12 cellular contexts compared by ENCODE assay signal in the genomic region with DNA sequence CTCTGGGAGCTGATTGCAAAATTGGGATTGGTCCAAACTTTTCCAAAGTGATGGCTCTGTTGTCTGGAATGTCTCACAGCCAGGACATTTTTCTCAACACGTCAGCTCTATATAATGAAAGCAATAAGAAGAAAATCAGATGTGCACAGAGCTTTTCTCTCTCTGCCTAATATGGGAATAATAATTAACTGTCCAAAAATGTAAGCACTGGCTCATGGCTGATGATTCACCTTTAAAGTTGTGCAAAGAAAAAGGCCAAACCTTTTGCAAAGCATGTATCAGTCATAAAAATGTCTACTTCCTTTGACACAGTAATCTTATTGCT. TPM values are rescaled to one million over a fixed set of nuclear protein-coding genes. Genes with fewer than 3 reads are reported as not detected.
DNase-seq lines count a peak whose midpoint lies in the region; ATAC-seq, FAIRE-seq and TF ChIP-seq lines count a peak whose summit lies in the region.
"Had no signal": no experiment of that assay in that cellular context is flagged by ENCODE, and none has a peak within 500 bp of the region (broad histone marks: within the 10 kb centered on the region; RNA-seq: fewer than 3 reads in every experiment).

No MANE protein-coding gene starts in this region.

- POLR2A ChIA-PET in AG04449 (lab: Yijun Ruan, JAX): interaction anchor here (0.5 to 1.5 kb wide), 8 partner anchors 10 to 104 kb away, joined by 3 to 17 read pairs (median 3); no protein-coding TSS in a partner anchor
- POLR2A ChIA-PET in HepG2 (lab: Yijun Ruan, JAX): no interaction called here

- H3K4me3 ChIP-seq in AG04449 (ENCODE audit: low read depth, low read length) (no peak overlapping the region), astrocyte of the spinal cord (ENCODE audit: low read depth, low read length) (no peak overlapping the region), HepG2 (replicated peaks in 1 of 3; ENCODE audit: insufficient read depth in 1 of 3, low read depth in 2 of 3, low read length in 3 of 3) (no peak overlapping the region)
- H3K4me3 ChIP-seq: BLaER1, colonic mucosa had no signal

- H3K4me1 ChIP-seq in HepG2 (ENCODE audit: insufficient read depth, low read length): peaks cover 85% of the 10 kb centered on the region
- H3K4me1 ChIP-seq: colonic mucosa had no signal

- H3K27me3 ChIP-seq in HepG2 (ENCODE audit: control insufficient read depth in 1 of 2, insufficient read depth in 2 of 2, low read length in 2 of 2): no peaks in the 10 kb centered on the region
- H3K27me3 ChIP-seq: BLaER1, colonic mucosa had no signal

- in situ Hi-C loops in astrocyte of the spinal cord (cut with HindIII; ENCODE audit: low sequenced_read_pairs) (no loop called here), HepG2 (cut with HindIII; ENCODE audit: extremely low pct_ligation_motif_present, low pct_unique_long_range_greater_than_20kb) (no loop called here)

- H3K9ac ChIP-seq in HepG2 (ENCODE audit: insufficient read depth, low read depth, low read length): no peak overlapping the region
- H3K9ac ChIP-seq: BLaER1 had no signal

- ATAC-seq in HepG2: no peak; the same call in 2 of the 3 replicates
- no peak for ATAC-seq in HG03571 (IDR thresholded peaks at IDR 0.05; ENCODE audit: unreplicated experiment)

- intact Hi-C loops in HepG2 (cut with micrococcal nuclease; ENCODE audit: unreplicated experiment): loop anchor here (10.0 kb wide), 1 partner anchor 65 kb away; no protein-coding TSS in a partner anchor

- TF ChIP-seq CTCF in AG04449 (IDR thresholded peaks at IDR 0.05; ENCODE audit: insufficient read depth, low read length, missing control alignments): no peak
- no peak for TF ChIP-seq CTCF in astrocyte of the spinal cord (IDR thresholded peaks at IDR 0.05; ENCODE audit: low read depth, low read length)
- TF ChIP-seq CTCF in HepG2 (CRISPR knock-in tag; IDR thresholded peaks at IDR 0.05): no peak

- no peak overlapping the region for H3K4me2 ChIP-seq in HepG2 (ENCODE audit: low read depth, low read length)
- H3K4me2 ChIP-seq: BLaER1 had no signal

- TF ChIP-seq RAD21 in HepG2 (CRISPR knock-in tag; IDR thresholded peaks at IDR 0.05): no peak

- no peaks in the 10 kb centered on the region; a peak in 1 of 5 replicates for H3K36me3 ChIP-seq in HepG2 (replicated peaks in 1 of 2; ENCODE audit: control insufficient read depth in 1 of 2, insufficient read depth in 2 of 2, low read length in 2 of 2)
- H3K36me3 ChIP-seq: BLaER1, colonic mucosa had no signal

- H3K9me3 ChIP-seq in HepG2 (ENCODE audit: low read length): no peaks in the 10 kb centered on the region
- H3K9me3 ChIP-seq: BLaER1, colonic mucosa had no signal

- 96% methylated on average over 1 of the region's 1 CpG for WGBS in HepG2 (ENCODE audit: low lambda C conversion rate)

- no peak for TF ChIP-seq POLR2A in HepG2 (IDR thresholded peaks at IDR 0.05; ENCODE audit: insufficient read depth in 1 of 2, low read depth in 2 of 2, low read length in 2 of 2)

- H3K27ac ChIP-seq in HepG2 (ENCODE audit: extremely low read length, insufficient read depth, low read length): no peak overlapping the region
- H3K27ac ChIP-seq: BLaER1, colonic mucosa had no signal

- DNase-seq in AG04449 (ENCODE audit: low read depth, low spot score): peak; percentile 97
- peak; percentile 92 for DNase-seq in HS-27A (ENCODE audit: low read depth)
- peak; percentile 88 for DNase-seq in astrocyte of the spinal cord (ENCODE audit: low read depth, low spot score)
- DNase-seq in HepG2 (ENCODE audit: low spot score): peak; percentile 36
- DNase-seq in stimulated activated CD4-positive, alpha-beta T cell treated with anti-CD3 and anti-CD28 coated beads, Interleukin-4, amount 100 ng/mL, for 1 hour: no peak
- DNase-seq in nucleus accumbens (lab: John Stamatoyannopoulos, UW): no peak
- no peak for DNase-seq in OCI-M2 (lab: John Stamatoyannopoulos, UW; ENCODE audit: unreplicated experiment)
- DNase-seq: activated T-cell treated with anti-CD3 and anti-CD28 coated beads, Interleukin-2, amount 50 U/mL, for 24 hours; colonic mucosa; occipital lobe had no signal

- TF ChIP-seq EP300 in HepG2 (IDR thresholded peaks at IDR 0.05; ENCODE audit: low read depth in 2 of 2, low read length in 2 of 2) (no peak), HepG2 (CRISPR knock-in tag; IDR thresholded peaks at IDR 0.05; ENCODE audit: borderline replicate concordance) (no peak)

- CTCF ChIA-PET in AG04449 (lab: Yijun Ruan, JAX): interaction anchor here (0.9 kb wide), 1 partner anchor 10 kb away, joined by 4 read pairs; no protein-coding TSS in a partner anchor
- CTCF ChIA-PET in HepG2 (lab: Yijun Ruan, JAX; ENCODE audit: low intra/inter-chr PET ratio, low total read pairs): no interaction called here

- no TSS peak for BruUV-seq in HepG2 (replicated peaks; lab: Mats Ljungman, UMichigan)

- H2AFZ ChIP-seq in HepG2 (ENCODE audit: low read length): no peak overlapping the region

- no peaks in the 10 kb centered on the region for H4K20me1 ChIP-seq in HepG2 (ENCODE audit: insufficient read depth, low read length)
- H4K20me1 ChIP-seq: BLaER1 had no signal

- FAIRE-seq in HepG2 (lab: Jason Lieb, UNC): no peak

- no peaks in the 10 kb centered on the region for H3K79me2 ChIP-seq in HepG2 (ENCODE audit: insufficient read depth, low read length)

TF ChIP-seq in HepG2, 621 proteins besides CTCF, POLR2A, EP300 and RAD21 (continues in another document):
- TF ChIP-seq FOSL2 (CRISPR knock-in tag; IDR thresholded peaks at IDR 0.05): peak; percentile 6; the same call in 1 of the 2 replicates
- TF ChIP-seq, protein P1, sequence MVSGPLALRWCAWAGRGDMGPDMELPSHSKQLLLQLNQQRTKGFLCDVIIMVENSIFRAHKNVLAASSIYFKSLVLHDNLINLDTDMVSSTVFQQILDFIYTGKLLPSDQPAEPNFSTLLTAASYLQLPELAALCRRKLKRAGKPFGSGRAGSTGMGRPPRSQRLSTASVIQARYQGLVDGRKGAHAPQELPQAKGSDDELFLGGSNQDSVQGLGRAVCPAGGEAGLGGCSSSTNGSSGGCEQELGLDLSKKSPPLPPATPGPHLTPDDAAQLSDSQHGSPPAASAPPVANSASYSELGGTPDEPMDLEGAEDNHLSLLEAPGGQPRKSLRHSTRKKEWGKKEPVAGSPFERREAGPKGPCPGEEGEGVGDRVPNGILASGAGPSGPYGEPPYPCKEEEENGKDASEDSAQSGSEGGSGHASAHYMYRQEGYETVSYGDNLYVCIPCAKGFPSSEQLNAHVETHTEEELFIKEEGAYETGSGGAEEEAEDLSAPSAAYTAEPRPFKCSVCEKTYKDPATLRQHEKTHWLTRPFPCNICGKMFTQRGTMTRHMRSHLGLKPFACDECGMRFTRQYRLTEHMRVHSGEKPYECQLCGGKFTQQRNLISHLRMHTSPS (CRISPR knock-in tag; IDR thresholded peaks at IDR 0.05; ENCODE audit: low read depth): no peak
- no peak for TF ChIP-seq ZNF180 (CRISPR knock-in tag; IDR thresholded peaks at IDR 0.05; ENCODE audit: borderline replicate concordance, low read depth)
- TF ChIP-seq ZNF501 (CRISPR knock-in tag; IDR thresholded peaks at IDR 0.05): no peak
- no peak for TF ChIP-seq ZNF44 (CRISPR knock-in tag; IDR thresholded peaks at IDR 0.05)
- TF ChIP-seq ZFX (CRISPR knock-in tag; IDR thresholded peaks at IDR 0.05; ENCODE audit: low read depth): no peak
- TF ChIP-seq POLR2AphosphoS2 (IDR thresholded peaks at IDR 0.05; ENCODE audit: low read depth, low read length): no peak
- 0 out of 2 replicates have a peak, but pooled peaks have one; percentile 16 for TF ChIP-seq SAP130 (CRISPR knock-in tag; IDR thresholded peaks at IDR 0.05; ENCODE audit: low read depth)
- TF ChIP-seq, protein P2, sequence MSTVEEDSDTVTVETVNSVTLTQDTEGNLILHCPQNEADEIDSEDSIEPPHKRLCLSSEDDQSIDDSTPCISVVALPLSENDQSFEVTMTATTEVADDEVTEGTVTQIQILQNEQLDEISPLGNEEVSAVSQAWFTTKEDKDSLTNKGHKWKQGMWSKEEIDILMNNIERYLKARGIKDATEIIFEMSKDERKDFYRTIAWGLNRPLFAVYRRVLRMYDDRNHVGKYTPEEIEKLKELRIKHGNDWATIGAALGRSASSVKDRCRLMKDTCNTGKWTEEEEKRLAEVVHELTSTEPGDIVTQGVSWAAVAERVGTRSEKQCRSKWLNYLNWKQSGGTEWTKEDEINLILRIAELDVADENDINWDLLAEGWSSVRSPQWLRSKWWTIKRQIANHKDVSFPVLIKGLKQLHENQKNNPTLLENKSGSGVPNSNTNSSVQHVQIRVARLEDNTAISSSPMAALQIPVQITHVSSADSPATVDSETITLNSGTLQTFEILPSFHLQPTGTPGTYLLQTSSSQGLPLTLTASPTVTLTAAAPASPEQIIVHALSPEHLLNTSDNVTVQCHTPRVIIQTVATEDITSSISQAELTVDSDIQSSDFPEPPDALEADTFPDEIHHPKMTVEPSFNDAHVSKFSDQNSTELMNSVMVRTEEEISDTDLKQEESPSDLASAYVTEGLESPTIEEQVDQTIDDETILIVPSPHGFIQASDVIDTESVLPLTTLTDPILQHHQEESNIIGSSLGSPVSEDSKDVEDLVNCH (CRISPR knock-in tag; IDR thresholded peaks at IDR 0.05): no peak
- no peak for TF ChIP-seq PHF8 (CRISPR knock-in tag; IDR thresholded peaks at IDR 0.05)
- no peak for TF ChIP-seq ZNF207 (IDR thresholded peaks at IDR 0.05; ENCODE audit: borderline replicate concordance)

RNA-seq across cellular contexts. Expression of a gene that starts 30.4 kb away (rescaled TPM):
- total RNA-seq in HepG2 (2016; rRNA removed; fragmentation: Illumina TruSeq; extraction: Trizol): 20.6 and 33.1 TPM in 2 replicates
- 0.91 and 0.97 TPM in 2 replicates for total RNA-seq in HepG2 (2016; cell fraction: cytosol; rRNA removed; fragmentation: Illumina TruSeq; extraction: Trizol; ENCODE audit: low read depth)
- total RNA-seq in HepG2 (2016; cell fraction: insoluble cytoplasmic fraction; rRNA removed; fragmentation: Illumina TruSeq; extraction: Trizol): 21.0 and 32.1 TPM in 2 replicates
- 5.9 and 6.6 TPM in 2 replicates for total RNA-seq in HepG2 (2016; cell fraction: membrane; rRNA removed; fragmentation: Illumina TruSeq; extraction: Trizol)
- total RNA-seq in HepG2 (2016; cell fraction: nucleus; rRNA removed; fragmentation: Illumina TruSeq; extraction: Trizol): 23.8 TPM in 2 replicates
- 7.5 and 7.7 TPM in 2 replicates for polyA plus RNA-seq in HepG2 (2011; rRNA removed)
- polyA plus RNA-seq in HepG2 (2011; cell fraction: cytosol; rRNA removed): 2.5 and 4.8 TPM in 2 replicates
- 6.1 and 7.7 TPM in 2 replicates for polyA plus RNA-seq in HepG2 (2011; cell fraction: nucleus; rRNA removed)
- polyA plus RNA-seq in HepG2 (2012): 11.4 and 12.2 TPM in 2 replicates
- 0.29 and 0.38 TPM in 2 replicates for polyA plus RNA-seq in HepG2 (2016; cell fraction: cytosol; fragmentation: Illumina TruSeq; extraction: Trizol; ENCODE audit: low read depth)
- 22.0 and 22.6 TPM in 2 replicates for polyA plus RNA-seq in HepG2 (2016; cell fraction: insoluble cytoplasmic fraction; fragmentation: Illumina TruSeq; extraction: Trizol; ENCODE audit: low read depth)
- polyA plus RNA-seq in HepG2 (2016; cell fraction: membrane; fragmentation: Illumina TruSeq; extraction: Trizol; ENCODE audit: low read depth): 1.8 and 2.1 TPM in 2 replicates
- 18.7 and 19.3 TPM in 2 replicates for polyA plus RNA-seq in HepG2 (2016; cell fraction: nucleus; fragmentation: Illumina TruSeq; extraction: Trizol; ENCODE audit: insufficient read depth, low read depth)
- polyA minus RNA-seq in HepG2 (2011; rRNA and poly(A)+ RNA removed; ENCODE audit: low replicate concordance): 15.7 and 16.3 TPM in 2 replicates
- 13.0 and 15.1 TPM in 2 replicates for polyA minus RNA-seq in HepG2 (2011; cell fraction: cytosol; rRNA and poly(A)+ RNA removed)
- polyA minus RNA-seq in HepG2 (2011; cell fraction: nucleus; rRNA and poly(A)+ RNA removed): 35.4 and 37.0 TPM in 2 replicates

Comparison
In these comparisons a context has a peak if more than half of its experiments do, and no peak if none do; other contexts are left out.
1. DNase-seq: peak in AG04449 (single experiment), HS-27A (single experiment), astrocyte of the spinal cord (single experiment) and HepG2 (single experiment); none in stimulated activated CD4-positive, alpha-beta T cell treated with anti-CD3 and anti-CD28 coated beads, Interleukin-4, amount 100 ng/mL, for 1 hour (single experiment), nucleus accumbens (0 of 56) and OCI-M2 (single experiment).